In the genomic region with DNA sequence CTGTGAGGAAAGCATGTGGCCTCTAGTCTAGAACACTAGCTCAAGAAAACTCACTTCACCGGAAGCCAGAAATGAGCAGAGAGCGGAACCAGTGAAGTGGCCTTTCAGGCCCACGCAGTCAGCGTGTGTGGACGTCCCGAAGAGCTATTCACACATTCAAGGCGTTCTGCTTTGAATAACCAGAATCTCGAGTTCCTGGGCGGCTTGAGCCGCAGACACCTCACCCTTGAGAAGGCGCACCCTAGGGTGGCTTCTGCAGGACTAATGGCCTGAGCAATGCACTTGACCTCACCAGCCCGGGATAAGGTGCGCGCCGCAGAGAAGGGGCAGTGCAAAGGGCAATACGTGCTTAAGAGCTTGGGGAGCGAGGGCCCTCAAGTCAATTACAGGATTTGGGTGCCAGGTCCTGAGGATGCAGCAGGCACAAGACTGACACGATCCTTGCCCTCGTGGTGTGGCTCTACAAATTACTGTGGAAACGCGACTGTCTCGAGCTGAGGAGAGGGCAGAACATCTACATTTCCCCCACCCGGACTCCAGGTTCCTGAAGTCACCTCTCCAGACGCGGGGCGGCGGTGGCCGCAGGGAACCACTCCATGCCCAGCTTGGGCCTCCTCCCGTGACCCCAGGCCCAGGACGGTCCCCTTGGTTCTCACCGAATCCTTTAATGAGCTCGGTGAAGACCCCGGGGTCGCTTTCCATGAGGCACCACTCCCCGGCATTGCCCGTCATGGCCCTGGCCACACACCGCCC, we compare ENCODE assay signal across 1 cellular context.
TF ChIP-seq lines count a peak whose summit lies in the region.

No MANE protein-coding gene starts in this region.

TF ChIP-seq in K562, 482 proteins besides CTCF, POLR2A, EP300 and RAD21 (continued from another document and continues in another):
- TF ChIP-seq, protein P1, sequence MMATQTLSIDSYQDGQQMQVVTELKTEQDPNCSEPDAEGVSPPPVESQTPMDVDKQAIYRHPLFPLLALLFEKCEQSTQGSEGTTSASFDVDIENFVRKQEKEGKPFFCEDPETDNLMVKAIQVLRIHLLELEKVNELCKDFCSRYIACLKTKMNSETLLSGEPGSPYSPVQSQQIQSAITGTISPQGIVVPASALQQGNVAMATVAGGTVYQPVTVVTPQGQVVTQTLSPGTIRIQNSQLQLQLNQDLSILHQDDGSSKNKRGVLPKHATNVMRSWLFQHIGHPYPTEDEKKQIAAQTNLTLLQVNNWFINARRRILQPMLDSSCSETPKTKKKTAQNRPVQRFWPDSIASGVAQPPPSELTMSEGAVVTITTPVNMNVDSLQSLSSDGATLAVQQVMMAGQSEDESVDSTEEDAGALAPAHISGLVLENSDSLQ (IDR thresholded peaks at IDR 0.05) = no peak
- no peak for TF ChIP-seq MED1 (CRISPR knock-in tag; IDR thresholded peaks at IDR 0.05; ENCODE audit: borderline replicate concordance)
- no peak for TF ChIP-seq NR2C1 (IDR thresholded peaks at IDR 0.05)
- no peak for TF ChIP-seq NR2C1 (tag; IDR thresholded peaks at IDR 0.05)
- TF ChIP-seq POLR2B (IDR thresholded peaks at IDR 0.05; ENCODE audit: low read depth, partially characterized antibody) = peak; percentile 31
- peak; percentile 20; the same call in 1 of the 2 replicates for TF ChIP-seq HDAC2 (IDR thresholded peaks at IDR 0.05)
- TF ChIP-seq KDM5B (IDR thresholded peaks at IDR 0.05; ENCODE audit: insufficient replicate concordance, low read depth, low read length) = peak; percentile 32
- no peak for TF ChIP-seq CSDE1 (IDR thresholded peaks at IDR 0.05)
- TF ChIP-seq, protein P2, sequence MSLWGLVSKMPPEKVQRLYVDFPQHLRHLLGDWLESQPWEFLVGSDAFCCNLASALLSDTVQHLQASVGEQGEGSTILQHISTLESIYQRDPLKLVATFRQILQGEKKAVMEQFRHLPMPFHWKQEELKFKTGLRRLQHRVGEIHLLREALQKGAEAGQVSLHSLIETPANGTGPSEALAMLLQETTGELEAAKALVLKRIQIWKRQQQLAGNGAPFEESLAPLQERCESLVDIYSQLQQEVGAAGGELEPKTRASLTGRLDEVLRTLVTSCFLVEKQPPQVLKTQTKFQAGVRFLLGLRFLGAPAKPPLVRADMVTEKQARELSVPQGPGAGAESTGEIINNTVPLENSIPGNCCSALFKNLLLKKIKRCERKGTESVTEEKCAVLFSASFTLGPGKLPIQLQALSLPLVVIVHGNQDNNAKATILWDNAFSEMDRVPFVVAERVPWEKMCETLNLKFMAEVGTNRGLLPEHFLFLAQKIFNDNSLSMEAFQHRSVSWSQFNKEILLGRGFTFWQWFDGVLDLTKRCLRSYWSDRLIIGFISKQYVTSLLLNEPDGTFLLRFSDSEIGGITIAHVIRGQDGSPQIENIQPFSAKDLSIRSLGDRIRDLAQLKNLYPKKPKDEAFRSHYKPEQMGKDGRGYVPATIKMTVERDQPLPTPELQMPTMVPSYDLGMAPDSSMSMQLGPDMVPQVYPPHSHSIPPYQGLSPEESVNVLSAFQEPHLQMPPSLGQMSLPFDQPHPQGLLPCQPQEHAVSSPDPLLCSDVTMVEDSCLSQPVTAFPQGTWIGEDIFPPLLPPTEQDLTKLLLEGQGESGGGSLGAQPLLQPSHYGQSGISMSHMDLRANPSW (CRISPR knock-in tag; IDR thresholded peaks at IDR 0.05) = peak; percentile 28; the same call in 1 of the 2 replicates
- TF ChIP-seq YBX1 (IDR thresholded peaks at IDR 0.05) = no peak
- TF ChIP-seq POLR2AphosphoS5 (IDR thresholded peaks at IDR 0.05; ENCODE audit: control insufficient read depth, insufficient read depth, low read depth, low read length) = peak; percentile 89
- TF ChIP-seq POLR2AphosphoS2 (IDR thresholded peaks at IDR 0.05; ENCODE audit: low read length) = 0 out of 2 replicates have a peak, but pooled peaks have one; percentile 13
- TF ChIP-seq CEBPG (CRISPR knock-in tag; IDR thresholded peaks at IDR 0.05) = no peak
- no peak for TF ChIP-seq CEBPG (tag; conservative IDR thresholded peaks at IDR 0.05 in 1 of 2, IDR thresholded peaks at IDR 0.05 in 1 of 2)
- TF ChIP-seq, protein P3, sequence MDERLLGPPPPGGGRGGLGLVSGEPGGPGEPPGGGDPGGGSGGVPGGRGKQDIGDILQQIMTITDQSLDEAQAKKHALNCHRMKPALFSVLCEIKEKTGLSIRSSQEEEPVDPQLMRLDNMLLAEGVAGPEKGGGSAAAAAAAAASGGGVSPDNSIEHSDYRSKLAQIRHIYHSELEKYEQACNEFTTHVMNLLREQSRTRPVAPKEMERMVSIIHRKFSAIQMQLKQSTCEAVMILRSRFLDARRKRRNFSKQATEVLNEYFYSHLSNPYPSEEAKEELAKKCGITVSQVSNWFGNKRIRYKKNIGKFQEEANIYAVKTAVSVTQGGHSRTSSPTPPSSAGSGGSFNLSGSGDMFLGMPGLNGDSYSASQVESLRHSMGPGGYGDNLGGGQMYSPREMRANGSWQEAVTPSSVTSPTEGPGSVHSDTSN (CRISPR knock-in tag; IDR thresholded peaks at IDR 0.05; ENCODE audit: low read depth) = no peak
- TF ChIP-seq, protein P3 (tag; conservative IDR thresholded peaks at IDR 0.05; ENCODE audit: low read depth) = no peak
- TF ChIP-seq ZBTB7A (IDR thresholded peaks at IDR 0.05; ENCODE audit: borderline replicate concordance, control insufficient read depth, low read depth, low read length) = peak; percentile 43; the same call in 1 of the 2 replicates
- TF ChIP-seq GABPB1 (CRISPR knock-in tag; IDR thresholded peaks at IDR 0.05) = no peak; the same call in 1 of the 2 replicates
- no peak for TF ChIP-seq SMAD1 (IDR thresholded peaks at IDR 0.05; ENCODE audit: low read depth, low read length, partially characterized antibody)
- no peak for TF ChIP-seq ETS2 (tag; IDR thresholded peaks at IDR 0.05; ENCODE audit: borderline replicate concordance, poor library complexity, severe bottlenecking)
- TF ChIP-seq FOXA1 (IDR thresholded peaks at IDR 0.05; ENCODE audit: borderline replicate concordance) = no peak
- no peak for TF ChIP-seq ZC3H11A (IDR thresholded peaks at IDR 0.05; ENCODE audit: low read depth, low read length)
- TF ChIP-seq GATAD2A (IDR thresholded peaks at IDR 0.05) = no peak; the same call in none of the 2 replicates
- TF ChIP-seq, protein P4, sequence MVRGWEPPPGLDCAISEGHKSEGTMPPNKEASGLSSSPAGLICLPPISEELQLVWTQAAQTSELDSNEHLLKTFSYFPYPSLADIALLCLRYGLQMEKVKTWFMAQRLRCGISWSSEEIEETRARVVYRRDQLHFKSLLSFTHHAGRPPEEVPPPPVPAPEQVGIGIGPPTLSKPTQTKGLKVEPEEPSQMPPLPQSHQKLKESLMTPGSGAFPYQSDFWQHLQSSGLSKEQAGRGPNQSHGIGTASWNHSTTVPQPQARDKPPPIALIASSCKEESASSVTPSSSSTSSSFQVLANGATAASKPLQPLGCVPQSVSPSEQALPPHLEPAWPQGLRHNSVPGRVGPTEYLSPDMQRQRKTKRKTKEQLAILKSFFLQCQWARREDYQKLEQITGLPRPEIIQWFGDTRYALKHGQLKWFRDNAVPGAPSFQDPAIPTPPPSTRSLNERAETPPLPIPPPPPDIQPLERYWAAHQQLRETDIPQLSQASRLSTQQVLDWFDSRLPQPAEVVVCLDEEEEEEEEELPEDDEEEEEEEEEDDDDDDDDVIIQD (CRISPR knock-in tag; IDR thresholded peaks at IDR 0.05) = 0 out of 2 replicates have a peak, but pooled peaks have one; percentile 50
- TF ChIP-seq, protein P5, sequence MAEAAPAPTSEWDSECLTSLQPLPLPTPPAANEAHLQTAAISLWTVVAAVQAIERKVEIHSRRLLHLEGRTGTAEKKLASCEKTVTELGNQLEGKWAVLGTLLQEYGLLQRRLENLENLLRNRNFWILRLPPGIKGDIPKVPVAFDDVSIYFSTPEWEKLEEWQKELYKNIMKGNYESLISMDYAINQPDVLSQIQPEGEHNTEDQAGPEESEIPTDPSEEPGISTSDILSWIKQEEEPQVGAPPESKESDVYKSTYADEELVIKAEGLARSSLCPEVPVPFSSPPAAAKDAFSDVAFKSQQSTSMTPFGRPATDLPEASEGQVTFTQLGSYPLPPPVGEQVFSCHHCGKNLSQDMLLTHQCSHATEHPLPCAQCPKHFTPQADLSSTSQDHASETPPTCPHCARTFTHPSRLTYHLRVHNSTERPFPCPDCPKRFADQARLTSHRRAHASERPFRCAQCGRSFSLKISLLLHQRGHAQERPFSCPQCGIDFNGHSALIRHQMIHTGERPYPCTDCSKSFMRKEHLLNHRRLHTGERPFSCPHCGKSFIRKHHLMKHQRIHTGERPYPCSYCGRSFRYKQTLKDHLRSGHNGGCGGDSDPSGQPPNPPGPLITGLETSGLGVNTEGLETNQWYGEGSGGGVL (CRISPR knock-in tag; IDR thresholded peaks at IDR 0.05) = no peak
- TF ChIP-seq, protein P6, sequence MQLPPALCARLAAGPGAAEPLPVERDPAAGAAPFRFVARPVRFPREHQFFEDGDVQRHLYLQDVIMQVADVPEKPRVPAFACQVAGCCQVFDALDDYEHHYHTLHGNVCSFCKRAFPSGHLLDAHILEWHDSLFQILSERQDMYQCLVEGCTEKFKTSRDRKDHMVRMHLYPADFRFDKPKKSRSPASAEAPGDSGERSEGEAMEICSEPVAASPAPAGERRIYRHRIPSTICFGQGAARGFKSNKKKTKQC (CRISPR knock-in tag; IDR thresholded peaks at IDR 0.05) = peak; percentile 51
- TF ChIP-seq STAT5B (CRISPR knock-in tag; IDR thresholded peaks at IDR 0.05) = no peak
- no peak for TF ChIP-seq ZNF780A (CRISPR knock-in tag; IDR thresholded peaks at IDR 0.05)
- TF ChIP-seq ARNT (IDR thresholded peaks at IDR 0.05) = no peak
- no peak for TF ChIP-seq GTF2A2 (tag; IDR thresholded peaks at IDR 0.05)
- 0 out of 2 replicates have a peak, but pooled peaks have one; percentile 46 for TF ChIP-seq LARP7 (IDR thresholded peaks at IDR 0.05)
- no peak for TF ChIP-seq SP2 (IDR thresholded peaks at IDR 0.05; ENCODE audit: extremely low read depth, low read depth, low read length, poor library complexity, severe bottlenecking)
- no peak for TF ChIP-seq DACH1 (IDR thresholded peaks at IDR 0.05; ENCODE audit: partially characterized antibody)
- no peak; the same call in 1 of the 2 replicates for TF ChIP-seq ZNF12 (CRISPR knock-in tag; IDR thresholded peaks at IDR 0.05)
- TF ChIP-seq, protein P7, sequence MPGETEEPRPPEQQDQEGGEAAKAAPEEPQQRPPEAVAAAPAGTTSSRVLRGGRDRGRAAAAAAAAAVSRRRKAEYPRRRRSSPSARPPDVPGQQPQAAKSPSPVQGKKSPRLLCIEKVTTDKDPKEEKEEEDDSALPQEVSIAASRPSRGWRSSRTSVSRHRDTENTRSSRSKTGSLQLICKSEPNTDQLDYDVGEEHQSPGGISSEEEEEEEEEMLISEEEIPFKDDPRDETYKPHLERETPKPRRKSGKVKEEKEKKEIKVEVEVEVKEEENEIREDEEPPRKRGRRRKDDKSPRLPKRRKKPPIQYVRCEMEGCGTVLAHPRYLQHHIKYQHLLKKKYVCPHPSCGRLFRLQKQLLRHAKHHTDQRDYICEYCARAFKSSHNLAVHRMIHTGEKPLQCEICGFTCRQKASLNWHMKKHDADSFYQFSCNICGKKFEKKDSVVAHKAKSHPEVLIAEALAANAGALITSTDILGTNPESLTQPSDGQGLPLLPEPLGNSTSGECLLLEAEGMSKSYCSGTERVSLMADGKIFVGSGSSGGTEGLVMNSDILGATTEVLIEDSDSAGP (CRISPR knock-in tag; IDR thresholded peaks at IDR 0.05) = peak; percentile 74; the same call in 1 of the 2 replicates
- TF ChIP-seq BACH1 (tag; IDR thresholded peaks at IDR 0.05) = no peak
- peak; percentile 61 for TF ChIP-seq TBP (optimal IDR thresholded peaks at IDR 0.05; ENCODE audit: low read depth, low read length)
- no peak for TF ChIP-seq THRAP3 (IDR thresholded peaks at IDR 0.05; ENCODE audit: borderline replicate concordance)
- no peak for TF ChIP-seq CBX2 (IDR thresholded peaks at IDR 0.05; ENCODE audit: insufficient read depth, low read length, poor library complexity, severe bottlenecking)
- no peak for TF ChIP-seq BRD9 (IDR thresholded peaks at IDR 0.05; ENCODE audit: low read depth, partially characterized antibody)
- no peak for TF ChIP-seq ZNF766 (CRISPR knock-in tag; conservative IDR thresholded peaks at IDR 0.05)
- 0 out of 2 replicates have a peak, but pooled peaks have one; percentile 41 for TF ChIP-seq ZNF668 (CRISPR knock-in tag; IDR thresholded peaks at IDR 0.05)
- no peak for TF ChIP-seq ZNF140 (CRISPR knock-in tag; IDR thresholded peaks at IDR 0.05)
- no peak for TF ChIP-seq MTA1 (IDR thresholded peaks at IDR 0.05; ENCODE audit: borderline replicate concordance)
- TF ChIP-seq HDAC3 (IDR thresholded peaks at IDR 0.05; ENCODE audit: borderline replicate concordance, partially characterized antibody) = no peak
- TF ChIP-seq, protein P8, sequence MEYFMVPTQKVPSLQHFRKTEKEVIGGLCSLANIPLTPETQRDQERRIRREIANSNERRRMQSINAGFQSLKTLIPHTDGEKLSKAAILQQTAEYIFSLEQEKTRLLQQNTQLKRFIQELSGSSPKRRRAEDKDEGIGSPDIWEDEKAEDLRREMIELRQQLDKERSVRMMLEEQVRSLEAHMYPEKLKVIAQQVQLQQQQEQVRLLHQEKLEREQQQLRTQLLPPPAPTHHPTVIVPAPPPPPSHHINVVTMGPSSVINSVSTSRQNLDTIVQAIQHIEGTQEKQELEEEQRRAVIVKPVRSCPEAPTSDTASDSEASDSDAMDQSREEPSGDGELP (CRISPR knock-in tag; IDR thresholded peaks at IDR 0.05; ENCODE audit: borderline replicate concordance) = no peak
- no peak for TF ChIP-seq DDX20 (tag; IDR thresholded peaks at IDR 0.05; ENCODE audit: low read depth)
